Comparison of ENCODE assay signal across 1 cellular context in genomic region chr17:4936436-4936835, GRCh38.
TF ChIP-seq lines count a peak whose summit lies in the region.

No MANE protein-coding gene starts in this region.

TF ChIP-seq in HepG2, 621 proteins besides CTCF, POLR2A, EP300 and RAD21:
- TF ChIP-seq ZNF543 (CRISPR knock-in tag; IDR thresholded peaks at IDR 0.05) (no peak), RBFOX2 (IDR thresholded peaks at IDR 0.05; ENCODE audit: low read depth, low read length) (0 out of 2 replicates have a peak, but pooled peaks have one; percentile 20)
TF ChIP-seq in HepG2: peak in this region for 1.
